16 cellular contexts compared by ENCODE assay signal in the genomic region with DNA sequence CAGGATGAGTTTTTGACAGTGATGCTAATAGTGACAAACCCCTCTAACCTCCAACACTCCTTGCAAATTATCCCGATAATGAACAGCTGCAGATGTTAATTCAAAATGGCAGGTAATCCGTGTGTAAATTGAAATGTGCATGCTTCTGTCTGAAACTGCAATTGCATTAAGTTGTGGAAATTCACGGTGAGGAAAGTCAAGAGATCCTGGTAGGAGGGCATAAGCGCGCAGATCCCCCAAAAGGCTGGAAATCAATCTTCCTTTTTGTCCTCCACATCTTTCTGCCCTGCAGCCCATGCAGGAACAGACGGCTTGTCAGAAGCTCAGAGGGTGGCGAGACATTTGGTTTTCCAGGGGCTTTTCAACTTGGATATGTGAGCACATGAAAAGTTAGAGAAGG.
A peak's percentile ranks its signal among the peaks of the same experiment; 100 is the strongest.
DNase-seq lines count a peak whose midpoint lies in the region; ATAC-seq, FAIRE-seq and TF ChIP-seq lines count a peak whose summit lies in the region.
"Had no signal": no experiment of that assay in that cellular context is flagged by ENCODE, and none has a peak within 500 bp of the region (broad histone marks: within the 10 kb centered on the region; RNA-seq: fewer than 3 reads in every experiment).

No MANE protein-coding gene starts in this region.

- H3K27me3 Mint-ChIP-seq in activated naive CD4-positive, alpha-beta T cell treated with anti-CD3 and anti-CD28 coated beads, Interleukin-2, amount 50 U/mL, for 24 hours: peaks cover 1% of the 10 kb centered on the region

- no peak for DNase-seq in activated naive CD4-positive, alpha-beta T cell treated with anti-CD3 and anti-CD28 coated beads, Interleukin-2, amount 50 U/mL, for 72 hours (ENCODE audit: low spot score in 2 of 2)
- DNase-seq in GM12892 (ENCODE audit: insufficient read length) (no peak), H1 (ENCODE audit: low read depth in 1 of 2, low spot score in 2 of 2) (no peak), osteoblast (ENCODE audit: insufficient read length, low spot score, missing footprints) (peak; percentile 67), testis (no peak), transverse colon (no peak), NCI-H510A (lab: John Stamatoyannopoulos, UW) (no peak)
- DNase-seq: 8988T; AML-193; Calu3; CD4-positive, alpha-beta T cell; DMS 273 treated with DMSO at 0.1 percent for 48 hours; IMR-90 had no signal

- no peak overlapping the region for H2AFZ ChIP-seq in H1 (ENCODE audit: low read length)
- no peak overlapping the region for H2AFZ ChIP-seq in osteoblast (ENCODE audit: low read length)

- peaks cover 2% of the 10 kb centered on the region for H3K36me3 Mint-ChIP-seq in activated naive CD4-positive, alpha-beta T cell treated with anti-CD3 and anti-CD28 coated beads, Interleukin-2, amount 50 U/mL, for 24 hours
- no peaks in the 10 kb centered on the region for H3K36me3 Mint-ChIP-seq in activated naive CD4-positive, alpha-beta T cell treated with anti-CD3 and anti-CD28 coated beads, Interleukin-2, amount 50 U/mL, for 72 hours

- H3K4me2 ChIP-seq in H1 (ENCODE audit: insufficient read depth in 1 of 2, low read depth in 2 of 2, low read length in 2 of 2) (no peak overlapping the region), osteoblast (ENCODE audit: insufficient read depth, low read length) (no peak overlapping the region)

- TF ChIP-seq POLR2A in GM12892 (IDR thresholded peaks at IDR 0.05; ENCODE audit: low read depth, low read length): no peak
- no peak for TF ChIP-seq POLR2A in H1 (IDR thresholded peaks at IDR 0.05; ENCODE audit: control extremely low read depth in 1 of 2, low read depth in 2 of 2, low read length in 2 of 2)
- TF ChIP-seq POLR2A in testis (IDR thresholded peaks at IDR 0.05): no peak
- no peak for TF ChIP-seq POLR2A in transverse colon (IDR thresholded peaks at IDR 0.05)

- TF ChIP-seq CTCF in H1 (IDR thresholded peaks at IDR 0.05; ENCODE audit: control extremely low read depth in 1 of 3, insufficient read depth in 1 of 3, low read depth in 1 of 3, low read length in 3 of 3) (no peak), osteoblast (IDR thresholded peaks at IDR 0.05; ENCODE audit: extremely low read depth, low read depth, low read length) (no peak), testis (IDR thresholded peaks at IDR 0.05) (no peak), transverse colon (IDR thresholded peaks at IDR 0.05) (no peak)

- 87% methylated on average over 7 of the region's 7 CpGs; no CpG with 5 or more reads in 1 of the 2 experiments for WGBS in H1 (ENCODE audit: extremely low coverage in 1 of 2, insufficient coverage in 1 of 2, insufficient read length in 1 of 2, insufficient replicate concordance in 2 of 2, low coverage in 1 of 2, low lambda C conversion rate in 2 of 2, missing lambda C conversion rate in 1 of 2), 2 experiments
- WGBS in testis, 2 donors: 80 to 82% methylated on average over 7 of the region's 7 CpGs
- WGBS in transverse colon (ENCODE audit: low coverage in 1 of 2), 2 donors: 90% methylated on average over 5 to 7 of the region's 7 CpGs

- H3K4me3 ChIP-seq in H1 (ENCODE audit: extremely low read depth in 1 of 4, insufficient read depth in 2 of 4, low read depth in 3 of 4, low read length in 4 of 4) (no peak overlapping the region), osteoblast (ENCODE audit: insufficient read depth, low read length) (no peak overlapping the region), testis (no peak overlapping the region), transverse colon (no peak overlapping the region)

- intact Hi-C loops in testis (cut with DNase I; ENCODE audit: low total_unique reads): no loop called here
- intact Hi-C loops in transverse colon (cut with DNase I; ENCODE audit: low total_unique reads): no loop called here

- H3K23me2 ChIP-seq in H1 (ENCODE audit: low read depth, low read length): no peaks in the 10 kb centered on the region

- H2AK5ac ChIP-seq in H1 (ENCODE audit: low read depth, low read length): no peak overlapping the region

- H4K5ac ChIP-seq in H1 (ENCODE audit: insufficient read length, low read depth, low read length): no peak overlapping the region

- no peak for TF ChIP-seq RAD21 in H1 (IDR thresholded peaks at IDR 0.05 in 1 of 2, conservative IDR thresholded peaks at IDR 0.05 in 1 of 2; ENCODE audit: low read depth in 2 of 2, low read length in 2 of 2)

- CTCF ChIA-PET in H1 (lab: Charles Lee; ENCODE audit: partially characterized antibody): interaction anchor here (0.9 to 8.0 kb wide), 10 partner anchors 9 to 104 kb away, joined by 3 to 62 read pairs (median 4); no protein-coding TSS in a partner anchor

- no peak overlapping the region for H2BK20ac ChIP-seq in H1 (ENCODE audit: low read length)

- H2BK12ac ChIP-seq in H1 (ENCODE audit: low read depth, low read length): no peak overlapping the region

- peak overlapping the region; percentile 56 for H3K27ac Mint-ChIP-seq in activated naive CD4-positive, alpha-beta T cell treated with anti-CD3 and anti-CD28 coated beads, Interleukin-2, amount 50 U/mL, for 24 hours
- H3K27ac Mint-ChIP-seq in activated naive CD4-positive, alpha-beta T cell treated with anti-CD3 and anti-CD28 coated beads, Interleukin-2, amount 50 U/mL, for 72 hours: no peak overlapping the region
- H3K27ac Mint-ChIP-seq: CD4-positive, alpha-beta T cell had no signal

- H3K4ac ChIP-seq in H1 (replicated peaks; ENCODE audit: insufficient read length, low read depth, low read length): no peak overlapping the region

- no peak overlapping the region for H3K4me3 Mint-ChIP-seq in activated naive CD4-positive, alpha-beta T cell treated with anti-CD3 and anti-CD28 coated beads, Interleukin-2, amount 50 U/mL, for 24 hours

- no peak overlapping the region for H2BK5ac ChIP-seq in H1 (ENCODE audit: low read depth, low read length)

- no peaks in the 10 kb centered on the region for H3K9me3 ChIP-seq in H1 (ENCODE audit: insufficient read depth in 2 of 2, low read depth in 1 of 2, low read length in 1 of 2)
- H3K9me3 ChIP-seq in osteoblast (ENCODE audit: low read depth, low read length): no peaks in the 10 kb centered on the region
- H3K9me3 ChIP-seq in testis: no peaks in the 10 kb centered on the region
- no peaks in the 10 kb centered on the region for H3K9me3 ChIP-seq in transverse colon

- H3K18ac ChIP-seq in H1 (ENCODE audit: extremely low read depth, low read length): no peak overlapping the region

- H4K91ac ChIP-seq in H1 (replicated peaks; ENCODE audit: insufficient read length, low read length): no peak overlapping the region

- in situ Hi-C loops in transverse colon (cut with MboI; ENCODE audit: low pct_ligation_motif_present in 1 of 4, low pct_unique_long_range_greater_than_20kb in 1 of 4, low sequenced_read_pairs in 3 of 4): no loop called here

- H2BK15ac ChIP-seq in H1 (ENCODE audit: low read length): no peak overlapping the region

- H2BK120ac ChIP-seq in H1 (replicated peaks; ENCODE audit: low read depth, low read length): no peak overlapping the region

- H3K79me1 ChIP-seq in H1 (ENCODE audit: low read depth, low read length): no peaks in the 10 kb centered on the region

- H3K27me3 ChIP-seq in H1 (replicated peaks in 1 of 4; ENCODE audit: control insufficient read depth in 3 of 4, extremely low read depth in 1 of 4, insufficient read depth in 3 of 4, low read length in 3 of 4): no peaks in the 10 kb centered on the region; a peak in 1 of 7 replicates
- no peaks in the 10 kb centered on the region for H3K27me3 ChIP-seq in osteoblast (ENCODE audit: insufficient read depth, low read length)
- no peaks in the 10 kb centered on the region for H3K27me3 ChIP-seq in testis
- H3K27me3 ChIP-seq in transverse colon: peaks cover 10% of the 10 kb centered on the region

- TF ChIP-seq EP300 in H1 (IDR thresholded peaks at IDR 0.05; ENCODE audit: borderline replicate concordance in 1 of 2, low read depth in 2 of 2, low read length in 2 of 2) (no peak), transverse colon (IDR thresholded peaks at IDR 0.05; ENCODE audit: low read depth) (no peak)

- FAIRE-seq in GM12892 (lab: Jason Lieb, UNC) (peak; percentile 44), H1 (lab: Jason Lieb, UNC) (no peak)
- FAIRE-seq: H54 had no signal

- no peaks in the 10 kb centered on the region for H3K79me2 ChIP-seq in H1 (ENCODE audit: control insufficient read depth in 1 of 2, insufficient read depth in 2 of 2, low read length in 2 of 2)
- no peaks in the 10 kb centered on the region for H3K79me2 ChIP-seq in osteoblast (ENCODE audit: insufficient read depth, low read length)

- 0 out of 2 replicates have a peak overlapping the region, but pooled peaks have one; percentile 12 for H4K8ac ChIP-seq in H1 (ENCODE audit: extremely low read depth, insufficient read depth, low read length)

- H3K56ac ChIP-seq in H1 (replicated peaks; ENCODE audit: insufficient read length, low read depth, low read length): no peak overlapping the region

- no peak overlapping the region for H3K9ac ChIP-seq in H1 (replicated peaks in 1 of 4; ENCODE audit: extremely low read depth in 1 of 4, low read depth in 3 of 4, low read length in 3 of 4)

- no peak overlapping the region for H3K23ac ChIP-seq in H1 (ENCODE audit: insufficient read length)

- POLR2A ChIA-PET in H1 (lab: Charles Lee; ENCODE audit: partially characterized antibody): no interaction called here

- no peaks in the 10 kb centered on the region for H3K9me3 Mint-ChIP-seq in activated naive CD4-positive, alpha-beta T cell treated with anti-CD3 and anti-CD28 coated beads, Interleukin-2, amount 50 U/mL, for 24 hours
- H3K9me3 Mint-ChIP-seq in activated naive CD4-positive, alpha-beta T cell treated with anti-CD3 and anti-CD28 coated beads, Interleukin-2, amount 50 U/mL, for 72 hours: no peaks in the 10 kb centered on the region
- H3K9me3 Mint-ChIP-seq: CD4-positive, alpha-beta T cell had no signal

- H3K36me3 ChIP-seq in H1 (ENCODE audit: control insufficient read depth in 2 of 4, insufficient read depth in 4 of 4, low read length in 3 of 4) (no peaks in the 10 kb centered on the region), osteoblast (ENCODE audit: insufficient read depth, low read length) (no peaks in the 10 kb centered on the region), testis (ENCODE audit: low read depth, missing control alignments) (no peaks in the 10 kb centered on the region), transverse colon (no peaks in the 10 kb centered on the region)

- ATAC-seq in activated naive CD4-positive, alpha-beta T cell treated with anti-CD3 and anti-CD28 coated beads, Interleukin-2, amount 50 U/mL, for 72 hours: no peak
- ATAC-seq: HCT116 had no signal

- H3K4me1 ChIP-seq in H1 (replicated peaks in 1 of 4; ENCODE audit: control insufficient read depth in 3 of 4, insufficient read depth in 4 of 4, low read length in 3 of 4) (peaks cover 2 to 13% (median 9%) of the 10 kb centered on the region in 4 experiments), osteoblast (ENCODE audit: insufficient read depth, low read length) (no peaks in the 10 kb centered on the region), testis (no peaks in the 10 kb centered on the region), transverse colon (no peaks in the 10 kb centered on the region)

- H4K20me1 ChIP-seq in H1 (replicated peaks in 1 of 2; ENCODE audit: control insufficient read depth in 1 of 2, insufficient read depth in 2 of 2, low read length in 2 of 2) (no peaks in the 10 kb centered on the region), osteoblast (ENCODE audit: insufficient read depth, low read length) (no peaks in the 10 kb centered on the region)

- H3K27ac ChIP-seq in H1 (ENCODE audit: low read depth, low read length) (no peak overlapping the region), osteoblast (ENCODE audit: low read depth, low read length) (no peak overlapping the region), testis (no peak overlapping the region), transverse colon (no peak overlapping the region)

- H3K14ac ChIP-seq in H1 (ENCODE audit: insufficient read length): no peak overlapping the region

- H3K4me1 Mint-ChIP-seq in activated naive CD4-positive, alpha-beta T cell treated with anti-CD3 and anti-CD28 coated beads, Interleukin-2, amount 50 U/mL, for 24 hours: peaks cover 15% of the 10 kb centered on the region
